ENCODE assay signal across 12 cellular contexts in genomic region chr1:53556657-53557227, GRCh38.
"Had no signal": no experiment of that assay in that cellular context is flagged by ENCODE, and none has a peak within 500 bp of the region (broad histone marks: within the 10 kb centered on the region; RNA-seq: fewer than 3 reads in every experiment).

No MANE protein-coding gene starts in this region.

- DNase-seq: activated CD4-positive, alpha-beta T cell treated with anti-CD3 and anti-CD28 coated beads, Interleukin-2, amount 10 ng/mL, durations not matched to agents 24 days and 14 days; anterior cingulate cortex; endodermal cell; left lung; naive thymus-derived CD4-positive, alpha-beta T cell; stimulated activated naive CD8-positive, alpha-beta T cell treated with anti-CD3 and anti-CD28 coated beads, Interleukin-15, amount 100 ng/mL, for 72 hours had no signal

- H3K27me3 ChIP-seq: dorsolateral prefrontal cortex, right atrium auricular region had no signal

- H3K9me3 ChIP-seq: gastroesophageal sphincter, left lung, mucosa of descending colon, right atrium auricular region had no signal

- H3K4me1 ChIP-seq: gastroesophageal sphincter, left lung, right atrium auricular region had no signal

- ATAC-seq: gastroesophageal sphincter; left lung; mucosa of descending colon; naive thymus-derived CD4-positive, alpha-beta T cell; stimulated activated naive CD8-positive, alpha-beta T cell treated with anti-CD3 and anti-CD28 coated beads, Interleukin-15, amount 100 ng/mL, for 72 hours had no signal

- H3K36me3 ChIP-seq: cardiac muscle cell, gastroesophageal sphincter, left lung, right atrium auricular region had no signal

- H3K4me3 ChIP-seq: cardiac muscle cell, dorsolateral prefrontal cortex, gastroesophageal sphincter, left lung, mucosa of descending colon, right atrium auricular region had no signal

- H3K27ac ChIP-seq: cardiac muscle cell, dorsolateral prefrontal cortex, gastroesophageal sphincter, left lung, right atrium auricular region had no signal

- FAIRE-seq: islet of Langerhans had no signal
